In genomic region chr9:6007770-6008168, GRCh38 we compare ENCODE assay signal across 8 cellular contexts. TPM values are rescaled to one million over a fixed set of nuclear protein-coding genes. Genes with fewer than 3 reads are reported as not detected.
A peak's percentile ranks its signal among the peaks of the same experiment; 100 is the strongest.
DNase-seq lines count a peak whose midpoint lies in the region; FAIRE-seq and TF ChIP-seq lines count a peak whose summit lies in the region.

No MANE protein-coding gene starts in this region.

- H3K27me3 ChIP-seq in Caco-2 (replicated peaks; ENCODE audit: control insufficient read depth, insufficient read depth, low read length), result no peaks in the 10 kb centered on the region
- H3K27me3 ChIP-seq in testis, result no peaks in the 10 kb centered on the region

- H3K4me1 ChIP-seq in Caco-2 (peaks cover 7% of the 10 kb centered on the region; the same call in 1 of the 2 replicates), testis (peaks cover 4% of the 10 kb centered on the region)

- TF ChIP-seq CTCF in Caco-2 (IDR thresholded peaks at IDR 0.05; ENCODE audit: insufficient read depth in 1 of 2, low read depth in 1 of 2, low read length in 1 of 2, severe bottlenecking in 1 of 2, unreplicated experiment in 1 of 2), result no peak
- no peak for TF ChIP-seq CTCF in GM20000 (IDR thresholded peaks at IDR 0.05; ENCODE audit: extremely low read depth, missing control alignments)
- no peak for TF ChIP-seq CTCF in testis (IDR thresholded peaks at IDR 0.05)

- POLR2A ChIA-PET in Caco-2 (lab: Charles Lee), result interaction anchor here (1.0 kb wide), 3 partner anchors 14 to 379 kb away, joined by 3 to 5 read pairs (median 4); partner anchors contain the start of gene RIC1

- no peaks in the 10 kb centered on the region for H3K9me3 Mint-ChIP-seq in Caco-2 (ENCODE audit: unreplicated experiment)

- H3K9me3 ChIP-seq in Caco-2, result no peaks in the 10 kb centered on the region
- no peaks in the 10 kb centered on the region for H3K9me3 ChIP-seq in testis

- H3K36me3 ChIP-seq in Caco-2 (ENCODE audit: control insufficient read depth, insufficient read depth, low read length) (no peaks in the 10 kb centered on the region), testis (ENCODE audit: low read depth, missing control alignments) (no peaks in the 10 kb centered on the region)

- H3K36me3 Mint-ChIP-seq in Caco-2 (ENCODE audit: insufficient read depth, unreplicated experiment), result peaks cover 19% of the 10 kb centered on the region

- no TSS peak for BruUV-seq in Caco-2 (replicated peaks; lab: Mats Ljungman, UMichigan)

- 0 to 5% methylated on average over 7 to 26 of the region's 54 CpGs for WGBS in testis, 2 donors

- H3K4me3 Mint-ChIP-seq in Caco-2 (ENCODE audit: unreplicated experiment), result peak overlapping the region; percentile 89

- no peaks in the 10 kb centered on the region for H3K27me3 Mint-ChIP-seq in Caco-2 (ENCODE audit: insufficient read depth, unreplicated experiment)

- peak overlapping the region; percentile 99 to 100 for H3K27ac ChIP-seq in testis

- no peak for FAIRE-seq in frontal cortex (lab: Jason Lieb, UNC)

- peaks cover 13% of the 10 kb centered on the region for H3K4me1 Mint-ChIP-seq in Caco-2 (ENCODE audit: low read depth, unreplicated experiment)

- peak overlapping the region; percentile 53 for H3K27ac Mint-ChIP-seq in Caco-2 (ENCODE audit: unreplicated experiment)

- no peak for TF ChIP-seq POLR2A in testis (IDR thresholded peaks at IDR 0.05)

- intact Hi-C loops in Caco-2 (cut with micrococcal nuclease; ENCODE audit: unreplicated experiment), result loop anchor here (2.0 to 5.0 kb wide), 2 partner anchors 121 to 380 kb away; partner anchors contain the start of gene RIC1
- intact Hi-C loops in testis (cut with DNase I; ENCODE audit: low total_unique reads), result no loop called here

- peak overlapping the region; percentile 70 for H3K4me3 ChIP-seq in Caco-2 (ENCODE audit: low read depth, low read length)
- H3K4me3 ChIP-seq in testis, result peak overlapping the region; percentile 94 to 98

- DNase-seq in Caco-2 (peak; percentile 67 to 76), GM20000 (ENCODE audit: low spot score) (peak; percentile 81), HS-27A (ENCODE audit: low read depth) (peak; percentile 5), RPMI8226 (peak; percentile 81), frontal cortex (ENCODE audit: low spot score in 2 of 2) (peak; percentile 70 to 84), nucleus accumbens (lab: John Stamatoyannopoulos, UW) (peak in 43 of 56 donors; percentile 33 to 92 (median 84)), testis (peak; percentile 90)
- peak; percentile 62 to 83 (median 72) for DNase-seq in activated naive CD4-positive, alpha-beta T cell (lab: John Stamatoyannopoulos, UW)

- CTCF ChIA-PET in Caco-2 (lab: Charles Lee), result interaction anchor here (0.8 to 1.1 kb wide), 5 partner anchors 47 to 298 kb away, joined by 3 to 8 read pairs (median 4); no protein-coding TSS in a partner anchor

RNA-seq across cellular contexts. Expression of gene RANBP6, which starts 7.7 kb away (rescaled TPM):
- 13.7 and 16.5 TPM in 2 replicates for total RNA-seq in Caco-2 (2022)
- 79.9 TPM for total RNA-seq in frontal cortex
- 10 to 100 TPM; 13.8 to 16.0 TPM for total RNA-seq in testis
- polyA plus RNA-seq in testis (ENCODE audit: insufficient read depth, low read depth, low replicate concordance), result 6.9 TPM

Comparison
In these comparisons a context has a peak if more than half of its experiments do, and no peak if none do; other contexts are left out.
1. Peak in every context shown above with its lines: DNase-seq, H3K4me3 ChIP-seq and H3K27ac ChIP-seq.
2. DNase-seq: peak in every context shown above with its lines; median percentile 90 in testis; 84 in nucleus accumbens; 81 in GM20000; 81 in RPMI8226; 77 in frontal cortex; 72 in Caco-2; 72 in activated naive CD4-positive, alpha-beta T cell; 5 in HS-27A.